8 cellular contexts compared by ENCODE assay signal in the genomic region with DNA sequence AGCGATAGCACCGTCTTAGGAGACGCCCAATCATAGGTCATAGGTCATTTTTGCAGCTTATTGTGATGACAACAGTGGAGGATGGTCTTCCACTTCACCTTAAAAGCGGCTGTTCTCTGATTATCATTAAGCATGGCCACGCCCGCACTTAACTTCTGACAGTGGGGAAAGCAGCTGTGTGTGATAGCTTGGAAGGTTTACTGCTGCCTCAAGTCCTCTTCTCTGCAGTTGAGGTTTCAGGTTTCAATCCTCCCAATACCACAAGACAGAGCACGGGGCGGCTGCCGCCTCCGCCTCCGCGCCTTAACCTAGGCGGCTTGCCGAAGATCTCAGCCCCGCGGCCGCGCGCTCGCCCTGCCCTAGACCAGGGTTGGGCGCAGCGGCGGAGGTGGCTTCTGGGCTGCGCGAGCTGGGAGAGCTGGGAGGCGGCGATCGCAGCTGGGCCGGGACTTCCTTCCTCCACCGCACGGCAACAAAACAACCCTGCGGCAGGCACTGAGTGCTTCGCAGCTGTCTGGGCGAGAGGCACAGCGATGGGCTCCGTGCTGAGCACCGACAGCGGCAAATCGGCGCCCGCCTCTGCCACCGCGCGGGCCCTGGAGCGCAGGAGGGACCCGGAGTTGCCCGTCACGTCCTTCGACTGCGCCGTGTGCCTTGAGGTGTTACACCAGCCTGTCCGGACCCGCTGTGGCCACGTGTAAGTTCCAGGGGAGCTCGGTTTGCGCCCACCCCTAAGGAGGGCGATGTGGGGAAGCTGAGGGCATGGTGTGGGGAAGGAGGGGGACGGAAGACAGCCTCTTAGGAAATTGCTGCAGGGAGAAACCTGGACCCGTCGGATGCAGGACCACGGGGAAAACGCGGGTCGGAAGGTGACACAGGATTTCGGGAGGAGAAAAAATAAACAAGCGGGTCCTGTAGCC. TPM values are rescaled to one million over a fixed set of nuclear protein-coding genes. Genes with fewer than 3 reads are reported as not detected.
DNase-seq lines count a peak whose midpoint lies in the region; ATAC-seq and TF ChIP-seq lines count a peak whose summit lies in the region.

A gene (plus strand): TSS at position 495 of the 920 bp plus-strand sequence. CDS start 39 bp downstream, at position 534.

- no peaks in the 10 kb centered on the region for H3K9me3 Mint-ChIP-seq in neural crest cell

- H3K27ac ChIP-seq in DND-41 (ENCODE audit: low read length) (peak within 1 kb of the TSS; percentile 77), KMS-11 (peak within 1 kb of the TSS; percentile 93), RWPE2 (ENCODE audit: poor library complexity, severe bottlenecking) (no peak within 1 kb of the TSS), stomach (peak within 1 kb of the TSS; percentile 62 to 89 (median 83))

- H3K79me2 ChIP-seq in DND-41 (ENCODE audit: insufficient read depth, low read length) = no peaks in the 10 kb centered on the region
- no peaks in the 10 kb centered on the region; the same call in 1 of the 2 replicates for H3K79me2 ChIP-seq in KMS-11 (ENCODE audit: insufficient read depth, low read depth)

- no peak within 1 kb of the TSS for H3K27ac Mint-ChIP-seq in neural crest cell (ENCODE audit: unreplicated experiment)

- H3K4me2 ChIP-seq in DND-41 (ENCODE audit: insufficient read depth, low read length) (peak within 1 kb of the TSS; percentile 93), KMS-11 (peak within 1 kb of the TSS; percentile 89)

- H3K36me3 Mint-ChIP-seq in neural crest cell (ENCODE audit: low read depth) = no peaks in the 10 kb centered on the region

- intact Hi-C loops in stomach (cut with DNase I; ENCODE audit: low total_unique reads) = no loop called here

- TF ChIP-seq CTCF in DND-41 (IDR thresholded peaks at IDR 0.05; ENCODE audit: borderline replicate concordance, extremely low read depth, low read length, poor library complexity, severe bottlenecking) = peak; percentile 11
- no peak for TF ChIP-seq CTCF in KMS-11 (conservative IDR thresholded peaks at IDR 0.05; ENCODE audit: low read depth, low read length)
- TF ChIP-seq CTCF in RWPE2 (IDR thresholded peaks at IDR 0.05; ENCODE audit: poor library complexity, severe bottlenecking) = no peak
- no peak for TF ChIP-seq CTCF in foreskin fibroblast (IDR thresholded peaks at IDR 0.05; ENCODE audit: low read depth, low read length)
- TF ChIP-seq CTCF in neural crest cell (conservative IDR thresholded peaks at IDR 0.05) = no peak
- peak in 1 of 7 experiments; percentile 9 for TF ChIP-seq CTCF in stomach (IDR thresholded peaks at IDR 0.05)

- peak within 1 kb of the TSS; percentile 94 for H3K4me3 Mint-ChIP-seq in neural crest cell

- peak; percentile 94 for DNase-seq in DND-41
- peak; percentile 73 for DNase-seq in RWPE2 (ENCODE audit: low spot score)
- DNase-seq in activated T-helper 9 cell treated with anti-CD3 and anti-CD28 coated beads, Interleukin-2, amount 50 U/mL, for 16 hours (ENCODE audit: low read depth) = peak; percentile 79
- DNase-seq in foreskin fibroblast = peak; percentile 79 to 91
- DNase-seq in neural crest cell (ENCODE audit: low read depth, low spot score) = peak; percentile 65
- DNase-seq in stomach = peak; percentile 84

- H3K4me3 ChIP-seq in DND-41 (ENCODE audit: low read depth in 1 of 2, low read length in 2 of 2) (peak within 1 kb of the TSS; percentile 29 to 70; a peak in 3 of 4 replicates), KMS-11 (IDR thresholded peaks at IDR 0.05; ENCODE audit: insufficient read depth, low read depth, low read length) (no peak within 1 kb of the TSS), RWPE2 (ENCODE audit: severe bottlenecking) (peak within 1 kb of the TSS; percentile 29), foreskin fibroblast (ENCODE audit: low read depth in 1 of 2, low read length in 2 of 2) (peak within 1 kb of the TSS; percentile 52 to 62), stomach (peak within 1 kb of the TSS; percentile 47 to 76 (median 61))

- TF ChIP-seq POLR2A in stomach (IDR thresholded peaks at IDR 0.05) = peak in 1 of 4 donors; percentile 41

- H3K4me1 ChIP-seq in DND-41 (ENCODE audit: insufficient read depth, low read length) = peaks cover 34% of the 10 kb centered on the region
- peaks cover 25% of the 10 kb centered on the region for H3K4me1 ChIP-seq in KMS-11 (ENCODE audit: low read depth, poor library complexity, severe bottlenecking)
- H3K4me1 ChIP-seq in RWPE2 (ENCODE audit: insufficient read depth, poor library complexity, severe bottlenecking) = no peaks in the 10 kb centered on the region
- peaks cover 5 to 58% (median 29%) of the 10 kb centered on the region in 4 donors for H3K4me1 ChIP-seq in stomach

- H3K9me3 ChIP-seq in DND-41 (ENCODE audit: insufficient read depth, low read length, severe bottlenecking) (no peaks in the 10 kb centered on the region), RWPE2 (ENCODE audit: severe bottlenecking) (no peaks in the 10 kb centered on the region), stomach (no peaks in the 10 kb centered on the region)

- H3K27me3 ChIP-seq in DND-41 (ENCODE audit: insufficient read depth, low read length, poor library complexity) (no peaks in the 10 kb centered on the region), KMS-11 (ENCODE audit: insufficient read depth, low read depth) (no peaks in the 10 kb centered on the region), RWPE2 (ENCODE audit: insufficient read depth, poor library complexity, severe bottlenecking) (no peaks in the 10 kb centered on the region), stomach (no peaks in the 10 kb centered on the region)

- 0 to 2% (median 0%) methylated on average over 30 to 66 of the region's 66 CpGs for WGBS in stomach, 5 donors

- no peak for TF ChIP-seq EP300 in stomach (IDR thresholded peaks at IDR 0.05)

- peaks cover 29% of the 10 kb centered on the region for H3K27me3 Mint-ChIP-seq in neural crest cell (ENCODE audit: low read depth)

- peak within 1 kb of the TSS; percentile 67 for H3K9ac ChIP-seq in DND-41 (ENCODE audit: low read depth, low read length)
- peak within 1 kb of the TSS; percentile 91 for H3K9ac ChIP-seq in KMS-11

- H3K36me3 ChIP-seq in DND-41 (ENCODE audit: insufficient read depth, low read length) = no peaks in the 10 kb centered on the region
- H3K36me3 ChIP-seq in KMS-11 (ENCODE audit: insufficient read depth) = no peaks in the 10 kb centered on the region
- H3K36me3 ChIP-seq in RWPE2 (ENCODE audit: low read depth) = no peaks in the 10 kb centered on the region
- H3K36me3 ChIP-seq in stomach = no peaks in the 10 kb centered on the region

- peaks cover 19% of the 10 kb centered on the region for H3K4me1 Mint-ChIP-seq in neural crest cell

- H2AFZ ChIP-seq in DND-41 (ENCODE audit: low read depth, low read length) (peak within 1 kb of the TSS; percentile 85), KMS-11 (ENCODE audit: low read depth) (peak within 1 kb of the TSS; percentile 98)

- H4K20me1 ChIP-seq in DND-41 (ENCODE audit: insufficient read depth, low read length) (no peaks in the 10 kb centered on the region), KMS-11 (ENCODE audit: insufficient read depth) (no peaks in the 10 kb centered on the region)

- ATAC-seq in DND-41 (ENCODE audit: insufficient read depth, low read depth) = peak; percentile 89
- peak; percentile 74 for ATAC-seq in GM21786 (IDR thresholded peaks at IDR 0.05; ENCODE audit: unreplicated experiment)
- ATAC-seq in RWPE2 (ENCODE audit: low read depth) = peak; percentile 92

RNA-seq across cellular contexts. Expression of the gene that starts here (rescaled TPM):
- total RNA-seq in neural crest cell = 1.1 and 1.6 TPM in 2 replicates
- 10 to 100 TPM in 2 of 5 donors, 1 to 10 TPM in 2, not detected in 1; 3.0 to 50.2 (median 11.2) TPM for total RNA-seq in stomach
- 1 to 10 TPM; 1.1 to 1.4 (median 1.2) TPM for polyA plus RNA-seq in stomach
